ENCODE assay signal across 8 cellular contexts in the genomic region with DNA sequence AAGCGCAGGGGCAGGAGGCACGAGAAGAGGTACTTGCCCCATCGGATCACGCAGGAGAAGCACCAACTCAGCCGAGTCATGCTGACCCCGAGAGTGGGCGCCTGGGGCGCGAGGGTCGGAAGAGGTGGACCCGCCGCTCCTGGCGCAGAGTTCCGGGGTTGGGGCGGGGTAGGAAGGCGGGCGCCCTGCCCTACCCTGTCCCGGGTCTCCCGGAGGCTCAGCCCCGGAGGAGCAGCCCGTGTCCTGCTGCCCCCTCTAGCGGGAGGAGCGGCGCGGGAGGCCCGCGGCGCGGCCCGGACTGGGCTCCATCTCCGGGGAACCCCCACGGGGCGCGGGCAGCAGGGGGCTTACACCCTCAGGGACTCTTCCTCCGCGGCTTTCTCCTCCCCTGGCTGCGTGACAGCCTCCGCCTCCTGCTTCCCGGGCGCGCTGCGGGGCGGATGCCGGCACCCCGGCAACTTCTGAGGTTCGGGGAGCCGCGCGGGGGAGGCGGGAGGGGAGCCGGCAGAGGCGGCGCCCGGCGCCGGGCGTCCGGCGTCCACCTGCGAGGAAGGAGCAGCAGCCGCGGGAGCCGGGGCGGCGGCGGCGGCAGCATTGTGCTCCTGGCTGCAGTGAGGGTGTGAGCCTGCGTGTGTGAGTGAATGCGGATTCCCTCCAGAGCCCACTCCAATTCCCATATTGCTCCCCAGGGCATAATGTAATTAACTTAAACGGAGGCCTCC. TPM values are rescaled to one million over a fixed set of nuclear protein-coding genes. Genes with fewer than 3 reads are reported as not detected.
A peak's percentile ranks its signal among the peaks of the same experiment; 100 is the strongest.
DNase-seq lines count a peak whose midpoint lies in the region; ATAC-seq and TF ChIP-seq lines count a peak whose summit lies in the region.

No MANE protein-coding gene starts in this region.

- H3K36me3 ChIP-seq in BLaER1 treated with 17β-estradiol and CSF1 and Interleukin-3, amounts not matched to agents 10 nM and 100 nM, result peaks cover 0 to 11% (median 0%) of the 10 kb centered on the region in 11 experiments; a peak in 3 of 22 replicates
- H3K36me3 ChIP-seq in right lobe of liver, result no peaks in the 10 kb centered on the region

- peak; percentile 68 to 82 (median 74) for ATAC-seq in right lobe of liver
- ATAC-seq in HG03342 (IDR thresholded peaks at IDR 0.05; ENCODE audit: unreplicated experiment), result no peak
- ATAC-seq in HG03025 (IDR thresholded peaks at IDR 0.05; ENCODE audit: low FRiP score, unreplicated experiment), result no peak

- no peaks in the 10 kb centered on the region for H3K9me3 Mint-ChIP-seq in chondrocyte (ENCODE audit: low read depth)

- H3K4me1 ChIP-seq in BLaER1 treated with 17β-estradiol and CSF1 and Interleukin-3, amounts not matched to agents 10 nM and 100 nM, result peaks cover 28 to 89% (median 75%) of the 10 kb centered on the region in 10 experiments
- peaks cover 0 to 9% (median 0%) of the 10 kb centered on the region in 4 donors for H3K4me1 ChIP-seq in right lobe of liver

- peak; percentile 38 for DNase-seq in GOT3 (lab: John Stamatoyannopoulos, UW)
- DNase-seq in T-helper 1 cell, result peak in 3 of 5 donors; percentile 17 to 21 (median 20)
- DNase-seq in chondrocyte (ENCODE audit: low spot score), result no peak
- DNase-seq in right lobe of liver, result peak in 1 of 3 donors; percentile 54
- DNase-seq in stimulated activated naive CD4-positive, alpha-beta T cell treated with Interleukin-2 at 50 U/mL for 16 hours (lab: John Stamatoyannopoulos, UW), result peak; percentile 11

- peak overlapping the region; percentile 32 for H3K27ac Mint-ChIP-seq in chondrocyte (ENCODE audit: unreplicated experiment)

- peak overlapping the region; percentile 63 to 82 (median 74); a peak in 21 of 22 replicates for H3K9ac ChIP-seq in BLaER1 treated with 17β-estradiol and CSF1 and Interleukin-3, amounts not matched to agents 10 nM and 100 nM

- peak overlapping the region; percentile 44 to 80 (median 70) for H3K4me3 ChIP-seq in BLaER1 treated with 17β-estradiol and CSF1 and Interleukin-3, amounts not matched to agents 10 nM and 100 nM
- H3K4me3 ChIP-seq in right lobe of liver, result peak overlapping the region in 2 of 3 donors; percentile 25 to 31

- peak; percentile 84 for TF ChIP-seq CTCF in chondrocyte (IDR thresholded peaks at IDR 0.05)
- peak; percentile 4 to 52 (median 44) for TF ChIP-seq CTCF in right lobe of liver (IDR thresholded peaks at IDR 0.05)

- WGBS in right lobe of liver (ENCODE audit: insufficient coverage, low coverage, low lambda C conversion rate, missing lambda C conversion rate), result 0% methylated on average over 14 of the region's 70 CpGs

- peak overlapping the region; percentile 80 for H3K4me3 Mint-ChIP-seq in chondrocyte (ENCODE audit: unreplicated experiment)

- intact Hi-C loops in right lobe of liver (cut with DNase I), result no loop called here

- peaks cover 0 to 15% (median 0%) of the 10 kb centered on the region in 11 experiments; a peak in 3 of 22 replicates for H4K20me1 ChIP-seq in BLaER1 treated with 17β-estradiol and CSF1 and Interleukin-3, amounts not matched to agents 10 nM and 100 nM

- H3K4me1 Mint-ChIP-seq in chondrocyte (ENCODE audit: low read depth), result peaks cover 61% of the 10 kb centered on the region

- H3K36me3 Mint-ChIP-seq in chondrocyte (ENCODE audit: low read depth), result no peaks in the 10 kb centered on the region

- H3K4me2 ChIP-seq in BLaER1 treated with 17β-estradiol and CSF1 and Interleukin-3, amounts not matched to agents 10 nM and 100 nM, result peak overlapping the region; percentile 93 to 100 (median 97)

- peak overlapping the region in 9 of 11 experiments; percentile 25 to 71 (median 59); a peak in 17 of 22 replicates for H3K27ac ChIP-seq in BLaER1 treated with 17β-estradiol and CSF1 and Interleukin-3, amounts not matched to agents 10 nM and 100 nM
- H3K27ac ChIP-seq in right lobe of liver, result no peak overlapping the region

- peaks cover 0 to 35% (median 0%) of the 10 kb centered on the region in 11 experiments; a peak in 4 of 22 replicates for H3K27me3 ChIP-seq in BLaER1 treated with 17β-estradiol and CSF1 and Interleukin-3, amounts not matched to agents 10 nM and 100 nM
- H3K27me3 ChIP-seq in right lobe of liver, result no peaks in the 10 kb centered on the region

- TF ChIP-seq POLR2A in right lobe of liver (IDR thresholded peaks at IDR 0.05), result no peak

- no peaks in the 10 kb centered on the region for H3K27me3 Mint-ChIP-seq in chondrocyte (ENCODE audit: low read depth)

- H3K9me3 ChIP-seq in BLaER1 treated with 17β-estradiol and CSF1 and Interleukin-3, amounts not matched to agents 10 nM and 100 nM (replicated peaks in 1 of 11), result no peaks in the 10 kb centered on the region
- H3K9me3 ChIP-seq in right lobe of liver, result no peaks in the 10 kb centered on the region

RNA-seq across cellular contexts. Expression of a gene that starts 7.5 kb away (rescaled TPM):
- total RNA-seq in chondrocyte (227 to 272 TPM (median 249 TPM) in 3 replicates), right lobe of liver (100 to 1,000 TPM in 3 of 6 experiments, 10 to 100 TPM in 3; 68.4 to 209 (median 99.2) TPM)

RNA-seq across cellular contexts. Expression of a gene that starts 58.8 kb away (rescaled TPM):
- total RNA-seq in chondrocyte (not detected in 3 replicates), right lobe of liver (under 1 TPM in 3 of 6 experiments, not detected in 3; 0.11 to 0.55 (median 0.23) TPM)

Comparison
In these comparisons a context has a peak if more than half of its experiments do, and no peak if none do; other contexts are left out.
1. H3K27ac ChIP-seq: peak in BLaER1 treated with 17β-estradiol and CSF1 and Interleukin-3, amounts not matched to agents 10 nM and 100 nM (9 of 11); none in right lobe of liver (0 of 3).
2. ATAC-seq: peak in right lobe of liver (4 of 4); none in HG03342 (single experiment) and HG03025 (single experiment).